In the genomic region with DNA sequence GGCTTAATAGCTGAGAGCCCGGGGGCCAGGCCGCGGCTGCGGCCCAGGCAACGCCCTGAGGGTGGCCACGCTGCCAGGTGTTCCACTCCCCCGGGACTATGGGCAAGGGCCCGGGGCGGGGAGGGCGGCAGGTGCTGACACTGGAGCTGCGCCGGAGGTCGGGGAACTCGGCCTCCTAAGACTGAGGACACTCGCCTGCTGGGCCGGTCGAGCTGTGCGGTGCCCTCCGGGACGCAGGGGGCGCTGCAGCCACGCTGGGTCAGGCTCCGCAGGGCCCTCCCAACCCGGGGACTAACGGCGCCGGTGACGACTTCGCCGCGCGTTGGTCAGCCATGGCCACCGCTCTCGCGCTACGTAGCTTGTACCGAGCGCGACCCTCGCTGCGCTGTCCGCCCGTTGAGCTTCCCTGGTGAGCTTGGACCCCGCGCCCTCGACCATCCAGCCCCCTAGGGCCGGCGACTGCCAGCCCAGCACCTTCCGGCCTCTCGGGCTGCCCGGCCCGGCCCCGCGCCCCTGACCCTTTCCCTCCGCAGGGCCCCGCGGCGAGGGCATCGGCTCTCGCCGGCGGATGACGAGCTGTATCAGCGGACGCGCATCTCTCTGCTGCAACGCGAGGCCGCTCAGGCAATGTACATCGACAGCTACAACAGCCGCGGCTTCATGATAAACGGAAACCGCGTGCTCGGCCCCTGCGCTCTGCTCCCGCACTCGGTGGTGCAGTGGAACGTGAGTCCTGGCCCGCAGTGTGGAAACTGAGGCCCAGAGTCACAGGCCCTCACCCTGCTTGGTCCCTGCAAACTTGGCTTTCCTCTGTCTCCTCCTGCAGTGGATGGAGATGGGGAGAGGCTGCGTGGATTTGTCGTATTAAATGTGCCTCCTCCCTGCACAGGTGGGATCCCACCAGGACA, we compare ENCODE assay signal across 1 cellular context.
TF ChIP-seq lines count a peak whose summit lies in the region.

TSS of gene NDUFAF3 (plus strand) at position 309 of the 908 bp plus-strand sequence. CDS start at position 333, 24 bp downstream.

TF ChIP-seq in HepG2, 621 proteins besides CTCF, POLR2A, EP300 and RAD21 (continued from another document):
- no peak for TF ChIP-seq ZBTB40 (IDR thresholded peaks at IDR 0.05)
- TF ChIP-seq ZBTB40 (CRISPR knock-in tag; IDR thresholded peaks at IDR 0.05), result peak; percentile 80
